ENCODE assay signal across 11 cellular contexts in the genomic region with DNA sequence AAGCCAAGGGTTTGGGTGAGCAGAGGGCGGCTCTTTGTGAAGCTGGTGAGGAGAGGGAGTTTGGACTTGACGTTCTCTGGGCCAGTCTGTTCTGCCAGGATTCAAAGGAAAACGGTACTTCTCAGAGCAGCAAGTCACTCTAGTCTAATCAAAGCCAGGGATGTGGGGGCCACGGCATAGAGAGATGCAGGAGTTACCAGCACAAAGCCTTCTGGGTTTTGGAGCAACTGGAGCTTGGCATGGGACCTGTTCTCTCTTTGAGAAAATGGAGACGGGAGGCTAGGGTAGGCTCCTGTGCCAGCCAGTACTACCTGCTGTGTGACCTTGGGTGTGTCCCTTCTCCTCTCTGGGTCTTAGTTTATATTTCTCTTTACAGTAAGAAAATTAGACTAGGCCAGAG. TPM values are rescaled to one million over a fixed set of nuclear protein-coding genes. Genes with fewer than 3 reads are reported as not detected.
A peak's percentile ranks its signal among the peaks of the same experiment; 100 is the strongest.
DNase-seq lines count a peak whose midpoint lies in the region; ATAC-seq, FAIRE-seq and TF ChIP-seq lines count a peak whose summit lies in the region.
"Had no signal": no experiment of that assay in that cellular context is flagged by ENCODE, and none has a peak within 500 bp of the region (broad histone marks: within the 10 kb centered on the region; RNA-seq: fewer than 3 reads in every experiment).

No MANE protein-coding gene starts in this region.

- peak overlapping the region; percentile 92 for H3K4me2 ChIP-seq in K562 (ENCODE audit: insufficient read depth, low read length)

- no peak for TF ChIP-seq EP300 in K562 (IDR thresholded peaks at IDR 0.05; ENCODE audit: low read length)

- peaks cover 65% of the 10 kb centered on the region for H3K79me2 ChIP-seq in K562 (ENCODE audit: control insufficient read depth, insufficient read depth, low read length)

- no peak for TF ChIP-seq RAD21 in K562 (CRISPR knock-in tag; conservative IDR thresholded peaks at IDR 0.05 in 1 of 2, IDR thresholded peaks at IDR 0.05 in 1 of 2)

- H3K27me3 ChIP-seq in A673 (replicated peaks; ENCODE audit: insufficient read depth, low read depth, low read length, poor library complexity) (no peaks in the 10 kb centered on the region), K562 (ENCODE audit: control insufficient read depth in 2 of 2, insufficient read depth in 2 of 2, low read length in 2 of 2) (no peaks in the 10 kb centered on the region), muscle layer of colon (ENCODE audit: control insufficient read depth in 1 of 2, insufficient read depth in 2 of 2, low read length in 2 of 2) (no peaks in the 10 kb centered on the region)

- H3K9me3 ChIP-seq in A673 (ENCODE audit: low read depth, low read length, poor library complexity, severe bottlenecking) (no peaks in the 10 kb centered on the region), K562 (replicated peaks; ENCODE audit: control insufficient read depth, insufficient read depth, low read depth, low read length) (no peaks in the 10 kb centered on the region), muscle layer of colon (ENCODE audit: low read length) (no peaks in the 10 kb centered on the region)

- CTCF ChIA-PET in A673 (lab: Charles Lee) (no interaction called here), K562 (lab: Yijun Ruan, JAX; ENCODE audit: low intra/inter-chr PET ratio) (no interaction called here)

- DNase-seq in A673 (ENCODE audit: low spot score) (no peak), HFF-Myc (ENCODE audit: extremely low read depth, low read depth) (no peak), K562 (ENCODE audit: extremely low read depth in 1 of 4, low spot score in 3 of 4) (no peak), NCI-H748 (lab: John Stamatoyannopoulos, UW; ENCODE audit: unreplicated experiment) (no peak), DMS 273 (lab: John Stamatoyannopoulos, UW; ENCODE audit: unreplicated experiment) (no peak)

- intact Hi-C loops in A673 (cut with micrococcal nuclease; ENCODE audit: unreplicated experiment) (no loop called here), K562 (cut with micrococcal nuclease) (loop anchor here (5.0 to 10.0 kb wide), 2 partner anchors 54 to 167 kb away; partner anchors contain the start of gene KHDRBS1)

- H2AFZ ChIP-seq in K562 (ENCODE audit: low read depth, low read length) = no peak overlapping the region

- no TSS peak for BruUV-seq in A673 (replicated peaks; lab: Mats Ljungman, UMichigan)
- no TSS peak for BruUV-seq in K562 (replicated peaks; lab: Mats Ljungman, UMichigan)

- WGBS in K562 (ENCODE audit: insufficient coverage, low coverage, missing lambda C conversion rate) = 75% methylated on average over 5 of the region's 5 CpGs

- ATAC-seq in K562 (no peak), GM18520 (IDR thresholded peaks at IDR 0.05; ENCODE audit: unreplicated experiment) (no peak), GM18502 (IDR thresholded peaks at IDR 0.05; ENCODE audit: poor library complexity, unreplicated experiment) (no peak)

- H3K36me3 ChIP-seq in A673 (ENCODE audit: insufficient read depth, low read length, poor library complexity, severe bottlenecking) (peaks cover 43% of the 10 kb centered on the region), K562 (ENCODE audit: control insufficient read depth, insufficient read depth, low read length) (peaks cover 54% of the 10 kb centered on the region), muscle layer of colon (ENCODE audit: insufficient read depth, low read length) (peaks cover 33% of the 10 kb centered on the region)

- in situ Hi-C loops in K562 (cut with MboI) = no loop called here

- TF ChIP-seq POLR2A in K562 (conservative IDR thresholded peaks at IDR 0.05) = no peak

- no peaks in the 10 kb centered on the region; the same call in 1 of the 2 replicates for H4K20me1 ChIP-seq in K562 (replicated peaks; ENCODE audit: control insufficient read depth, insufficient read depth, low read length)

- no peak for FAIRE-seq in K562 (lab: Jason Lieb, UNC)
- FAIRE-seq: G401.6, H54 had no signal

- peak overlapping the region; percentile 52 for H3K4me3 ChIP-seq in A673 (ENCODE audit: low read depth, low read length, poor library complexity, severe bottlenecking)
- peak overlapping the region; percentile 86 for H3K4me3 ChIP-seq in HFF-Myc (replicated peaks; ENCODE audit: low read depth, low read length)
- peak overlapping the region; percentile 77 for H3K4me3 ChIP-seq in K562
- H3K4me3 ChIP-seq in muscle layer of colon (ENCODE audit: low read depth in 1 of 2, low read length in 2 of 2) = peak overlapping the region in 1 of 2 donors; percentile 79

- H3K9ac ChIP-seq in K562 (ENCODE audit: insufficient read depth in 1 of 2, low read depth in 2 of 2, low read length in 2 of 2) (peak overlapping the region; percentile 83 to 97), muscle layer of colon (ENCODE audit: low read length) (peak overlapping the region; percentile 70)

- peaks cover 4% of the 10 kb centered on the region for H3K9me1 ChIP-seq in K562 (ENCODE audit: control insufficient read depth, insufficient read depth, low read length)

- TF ChIP-seq CTCF in A673 (conservative IDR thresholded peaks at IDR 0.05; ENCODE audit: low read depth, low read length) = no peak
- no peak for TF ChIP-seq CTCF in HFF-Myc (IDR thresholded peaks at IDR 0.05; ENCODE audit: low read depth, low read length, missing control alignments)
- no peak for TF ChIP-seq CTCF in K562 (IDR thresholded peaks at IDR 0.05 in 2 of 3, conservative IDR thresholded peaks at IDR 0.05 in 1 of 3; ENCODE audit: insufficient read depth in 2 of 3, low read depth in 1 of 3, low read length in 3 of 3)

- H3K27ac ChIP-seq in A673 (ENCODE audit: low read depth, low read length, poor library complexity, severe bottlenecking) = peak overlapping the region; percentile 94
- peak overlapping the region; percentile 89 for H3K27ac ChIP-seq in K562 (ENCODE audit: extremely low read depth, low read depth, low read length)
- H3K27ac ChIP-seq in muscle layer of colon (ENCODE audit: low read depth, low read length) = peak overlapping the region; percentile 46

- H3K4me1 ChIP-seq in A673 (ENCODE audit: insufficient read depth, low read length, poor library complexity, severe bottlenecking) (peaks cover 19% of the 10 kb centered on the region), K562 (replicated peaks in 1 of 2; ENCODE audit: control insufficient read depth in 2 of 2, insufficient read depth in 2 of 2, low read length in 2 of 2) (peaks cover 27 to 30% of the 10 kb centered on the region in 2 experiments), muscle layer of colon (ENCODE audit: insufficient read depth, low read length) (peaks cover 45% of the 10 kb centered on the region)

- POLR2A ChIA-PET in A673 (lab: Charles Lee; ENCODE audit: low non-redundant PET) = no interaction called here
- POLR2A ChIA-PET in K562 (lab: Yijun Ruan, JAX) = interaction anchor here (0.6 to 11.6 kb wide), 8 partner anchors 8 to 196 kb away, joined by 3 to 201 read pairs (median 3); partner anchors contain the start of gene CCDC28B

RNA-seq across cellular contexts. Expression of gene TXLNA, which starts 2.1 kb away (rescaled TPM):
- total RNA-seq in A673 (2021) (62.3 and 62.7 TPM in 2 replicates), K562 (2014; rRNA removed) (38.6 and 51.4 TPM in 2 replicates), K562 (2014; rRNA removed; fragmentation: Illumina TruSeq; extraction: Trizol) (33.0 and 33.5 TPM in 2 replicates), K562 (2015; rRNA removed; fragmentation: Illumina TruSeq; extraction: Trizol) (46.4 TPM in 2 replicates), K562 (2021) (50.2 and 54.5 TPM in 2 replicates)
- 55.3 and 89.3 TPM in 2 replicates for total RNA-seq in K562 (2011; cell fraction: chromatin; rRNA removed; ENCODE audit: low replicate concordance)
- total RNA-seq in K562 (2011; cell fraction: nucleolus; rRNA removed) = 49.7 and 53.2 TPM in 2 replicates
- total RNA-seq in K562 (2011; cell fraction: nucleoplasm; rRNA removed) = 72.7 and 98.9 TPM in 2 replicates
- polyA plus RNA-seq in K562 (2011; rRNA removed) (39.3 and 42.9 TPM in 2 replicates), K562 (2014; fragmentation: Illumina TruSeq; extraction: Trizol) (39.4 and 40.9 TPM in 2 replicates), K562 (2014; fragmentation: Nextera tagmentation; extraction: Ambion mirVana) (10 to 100 TPM in 1 of 2 experiments, 1 to 10 TPM in 1; 9.2 to 15.2 TPM), K562 (2014; rRNA removed) (43.6 and 46.7 TPM in 2 replicates)
- polyA plus RNA-seq in K562 (2011; cell fraction: cytosol; rRNA removed) = 33.2 and 42.7 TPM in 2 replicates
- polyA plus RNA-seq in K562 (2011; cell fraction: nucleus; rRNA removed) = 124 and 140 TPM in 2 replicates
- 29.5 and 40.7 TPM in 2 replicates for polyA plus RNA-seq in K562 (2012)
- polyA minus RNA-seq in K562 (2011; rRNA and poly(A)+ RNA removed) = 30.3 and 32.5 TPM in 2 replicates
- 19.4 and 20.2 TPM in 2 replicates for polyA minus RNA-seq in K562 (2011; cell fraction: cytosol; rRNA and poly(A)+ RNA removed)
- polyA minus RNA-seq in K562 (2011; cell fraction: nucleus; rRNA and poly(A)+ RNA removed) = 13.7 and 22.8 TPM in 2 replicates

RNA-seq across cellular contexts. Expression of gene CCDC28B, which starts 18.8 kb away (rescaled TPM):
- total RNA-seq in A673 (2021) = 15.6 and 22.4 TPM in 2 replicates
- total RNA-seq in K562 (2011; cell fraction: chromatin; rRNA removed; ENCODE audit: low replicate concordance) = 11.5 and 23.4 TPM in 2 replicates
- 20.0 and 22.0 TPM in 2 replicates for total RNA-seq in K562 (2011; cell fraction: nucleolus; rRNA removed)
- 16.6 and 19.8 TPM in 2 replicates for total RNA-seq in K562 (2011; cell fraction: nucleoplasm; rRNA removed)
- 51.9 and 59.5 TPM in 2 replicates for total RNA-seq in K562 (2014; rRNA removed)
- total RNA-seq in K562 (2014; rRNA removed; fragmentation: Illumina TruSeq; extraction: Trizol) = 14.3 and 17.3 TPM in 2 replicates
- 42.2 and 44.4 TPM in 2 replicates for total RNA-seq in K562 (2015; rRNA removed; fragmentation: Illumina TruSeq; extraction: Trizol)
- total RNA-seq in K562 (2021) = 48.0 and 50.6 TPM in 2 replicates
- 29.3 and 29.4 TPM in 2 replicates for polyA plus RNA-seq in K562 (2011; rRNA removed)
- 38.3 and 45.4 TPM in 2 replicates for polyA plus RNA-seq in K562 (2011; cell fraction: cytosol; rRNA removed)
- 22.5 and 26.4 TPM in 2 replicates for polyA plus RNA-seq in K562 (2011; cell fraction: nucleus; rRNA removed)
- 44.3 and 77.3 TPM in 2 replicates for polyA plus RNA-seq in K562 (2012)
- 31.7 and 45.4 TPM in 2 replicates for polyA plus RNA-seq in K562 (2014; fragmentation: Illumina TruSeq; extraction: Trizol)
- polyA plus RNA-seq in K562 (2014; fragmentation: Nextera tagmentation; extraction: Ambion mirVana) = 10 to 100 TPM in 1 of 2 experiments, 1 to 10 TPM in 1; 5.7 to 14.5 TPM
- polyA plus RNA-seq in K562 (2014; rRNA removed) = 54.5 and 56.6 TPM in 2 replicates
- 15.4 and 16.3 TPM in 2 replicates for polyA minus RNA-seq in K562 (2011; rRNA and poly(A)+ RNA removed)
- polyA minus RNA-seq in K562 (2011; cell fraction: cytosol; rRNA and poly(A)+ RNA removed) = 16.2 and 17.0 TPM in 2 replicates
- 7.1 and 7.9 TPM in 2 replicates for polyA minus RNA-seq in K562 (2011; cell fraction: nucleus; rRNA and poly(A)+ RNA removed)

RNA-seq across cellular contexts. Expression of gene IQCC, which starts 23.9 kb away (rescaled TPM):
- total RNA-seq in A673 (2021) (7.2 and 7.9 TPM in 2 replicates), K562 (2014; rRNA removed) (12.4 and 12.6 TPM in 2 replicates), K562 (2014; rRNA removed; fragmentation: Illumina TruSeq; extraction: Trizol) (10.6 and 11.5 TPM in 2 replicates), K562 (2015; rRNA removed; fragmentation: Illumina TruSeq; extraction: Trizol) (12.7 and 13.2 TPM in 2 replicates), K562 (2021) (6.6 and 8.1 TPM in 2 replicates)
- 18.6 and 38.8 TPM in 2 replicates for total RNA-seq in K562 (2011; cell fraction: chromatin; rRNA removed; ENCODE audit: low replicate concordance)
- total RNA-seq in K562 (2011; cell fraction: nucleolus; rRNA removed) = 26.5 and 29.7 TPM in 2 replicates
- 17.0 and 24.6 TPM in 2 replicates for total RNA-seq in K562 (2011; cell fraction: nucleoplasm; rRNA removed)
- polyA plus RNA-seq in K562 (2011; rRNA removed) (10.6 and 10.7 TPM in 2 replicates), K562 (2014; fragmentation: Illumina TruSeq; extraction: Trizol) (14.9 and 16.5 TPM in 2 replicates), K562 (2014; fragmentation: Nextera tagmentation; extraction: Ambion mirVana) (10 to 100 TPM in 1 of 2 experiments, 1 to 10 TPM in 1; 8.4 to 10.4 TPM), K562 (2014; rRNA removed) (12.4 and 13.9 TPM in 2 replicates)
- polyA plus RNA-seq in K562 (2011; cell fraction: cytosol; rRNA removed) = 7.5 and 8.4 TPM in 2 replicates
- polyA plus RNA-seq in K562 (2011; cell fraction: nucleus; rRNA removed) = 11.3 and 15.9 TPM in 2 replicates
- polyA plus RNA-seq in K562 (2012) = 6.8 and 7.8 TPM in 2 replicates
- polyA minus RNA-seq in K562 (2011; rRNA and poly(A)+ RNA removed) = 5.3 and 6.4 TPM in 2 replicates
- polyA minus RNA-seq in K562 (2011; cell fraction: cytosol; rRNA and poly(A)+ RNA removed) = 4.1 and 4.3 TPM in 2 replicates
- 8.9 and 14.0 TPM in 2 replicates for polyA minus RNA-seq in K562 (2011; cell fraction: nucleus; rRNA and poly(A)+ RNA removed)

RNA-seq across cellular contexts. Expression of gene DCDC2B, which starts 27.3 kb away (rescaled TPM):
- total RNA-seq in A673 (2021) (not detected in 2 replicates), K562 (2014; rRNA removed) (not detected in 2 replicates), K562 (2014; rRNA removed; fragmentation: Illumina TruSeq; extraction: Trizol) (not detected in 2 replicates), K562 (2015; rRNA removed; fragmentation: Illumina TruSeq; extraction: Trizol) (not detected in 2 replicates), K562 (2021) (not detected in 2 replicates)
- total RNA-seq in K562 (2011; cell fraction: chromatin; rRNA removed; ENCODE audit: low replicate concordance) = 0.37 and 0.56 TPM in 2 replicates
- total RNA-seq in K562 (2011; cell fraction: nucleolus; rRNA removed) = 0.26 and 0.83 TPM in 2 replicates
- 0.38 and 0.44 TPM in 2 replicates for total RNA-seq in K562 (2011; cell fraction: nucleoplasm; rRNA removed)
- polyA plus RNA-seq in K562 (2011; rRNA removed) (not detected in 2 replicates), K562 (2014; fragmentation: Illumina TruSeq; extraction: Trizol) (not detected in 2 replicates), K562 (2014; fragmentation: Nextera tagmentation; extraction: Ambion mirVana) (not detected), K562 (2014; rRNA removed) (not detected in 2 replicates)
- polyA plus RNA-seq in K562 (2011; cell fraction: cytosol; rRNA removed) = 0.03 TPM in 1 of 2 replicates, not detected in the other
- polyA plus RNA-seq in K562 (2011; cell fraction: nucleus; rRNA removed) = 0.08 and 0.09 TPM in 2 replicates
- polyA plus RNA-seq in K562 (2012) = 0.04 and 0.26 TPM in 2 replicates
- 0.11 and 0.12 TPM in 2 replicates for polyA minus RNA-seq in K562 (2011; rRNA and poly(A)+ RNA removed)
- polyA minus RNA-seq in K562 (2011; cell fraction: cytosol; rRNA and poly(A)+ RNA removed) = not detected in 2 replicates
- polyA minus RNA-seq in K562 (2011; cell fraction: nucleus; rRNA and poly(A)+ RNA removed) = 0.27 and 0.78 TPM in 2 replicates
- total RNA-seq: liver had no signal

RNA-seq across cellular contexts. Expression of gene TMEM234, which starts 40.6 kb away (rescaled TPM):
- total RNA-seq in A673 (2021) (15.4 TPM in 2 replicates), K562 (2014; rRNA removed) (5.0 and 8.6 TPM in 2 replicates), K562 (2014; rRNA removed; fragmentation: Illumina TruSeq; extraction: Trizol) (8.3 and 8.4 TPM in 2 replicates), K562 (2015; rRNA removed; fragmentation: Illumina TruSeq; extraction: Trizol) (7.6 and 7.8 TPM in 2 replicates), K562 (2021) (12.1 and 14.1 TPM in 2 replicates)
- total RNA-seq in K562 (2011; cell fraction: chromatin; rRNA removed; ENCODE audit: low replicate concordance) = 56.9 and 137 TPM in 2 replicates
- total RNA-seq in K562 (2011; cell fraction: nucleolus; rRNA removed) = 60.9 and 62.4 TPM in 2 replicates
- 56.3 and 58.4 TPM in 2 replicates for total RNA-seq in K562 (2011; cell fraction: nucleoplasm; rRNA removed)
- polyA plus RNA-seq in K562 (2011; rRNA removed) (7.7 and 9.0 TPM in 2 replicates), K562 (2014; fragmentation: Illumina TruSeq; extraction: Trizol) (7.2 and 7.3 TPM in 2 replicates), K562 (2014; fragmentation: Nextera tagmentation; extraction: Ambion mirVana) (1 to 10 TPM; 6.2 to 6.8 TPM), K562 (2014; rRNA removed) (10.4 and 12.9 TPM in 2 replicates)
- 8.2 and 9.2 TPM in 2 replicates for polyA plus RNA-seq in K562 (2011; cell fraction: cytosol; rRNA removed)
- polyA plus RNA-seq in K562 (2011; cell fraction: nucleus; rRNA removed) = 47.7 and 56.1 TPM in 2 replicates
- polyA plus RNA-seq in K562 (2012) = 13.3 and 20.9 TPM in 2 replicates
- polyA minus RNA-seq in K562 (2011; rRNA and poly(A)+ RNA removed) = 13.7 and 15.3 TPM in 2 replicates
- polyA minus RNA-seq in K562 (2011; cell fraction: cytosol; rRNA and poly(A)+ RNA removed) = 4.9 and 6.8 TPM in 2 replicates
- 20.2 and 22.9 TPM in 2 replicates for polyA minus RNA-seq in K562 (2011; cell fraction: nucleus; rRNA and poly(A)+ RNA removed)
